Comparison of ENCODE assay signal across 3 cellular contexts in genomic region chr11:56953907-56954306, GRCh38. TPM values are rescaled to one million over a fixed set of nuclear protein-coding genes. Genes with fewer than 3 reads are reported as not detected.
"Had no signal": no experiment of that assay in that cellular context is flagged by ENCODE, and none has a peak within 500 bp of the region (broad histone marks: within the 10 kb centered on the region; RNA-seq: fewer than 3 reads in every experiment).

No MANE protein-coding gene starts in this region.

RNA-seq across cellular contexts. Expression of gene OR5AK2, which starts 34.8 kb away (rescaled TPM):
- polyA plus RNA-seq: stomach, thymus, urinary bladder had no signal
